8 cellular contexts compared by ENCODE assay signal in the genomic region with DNA sequence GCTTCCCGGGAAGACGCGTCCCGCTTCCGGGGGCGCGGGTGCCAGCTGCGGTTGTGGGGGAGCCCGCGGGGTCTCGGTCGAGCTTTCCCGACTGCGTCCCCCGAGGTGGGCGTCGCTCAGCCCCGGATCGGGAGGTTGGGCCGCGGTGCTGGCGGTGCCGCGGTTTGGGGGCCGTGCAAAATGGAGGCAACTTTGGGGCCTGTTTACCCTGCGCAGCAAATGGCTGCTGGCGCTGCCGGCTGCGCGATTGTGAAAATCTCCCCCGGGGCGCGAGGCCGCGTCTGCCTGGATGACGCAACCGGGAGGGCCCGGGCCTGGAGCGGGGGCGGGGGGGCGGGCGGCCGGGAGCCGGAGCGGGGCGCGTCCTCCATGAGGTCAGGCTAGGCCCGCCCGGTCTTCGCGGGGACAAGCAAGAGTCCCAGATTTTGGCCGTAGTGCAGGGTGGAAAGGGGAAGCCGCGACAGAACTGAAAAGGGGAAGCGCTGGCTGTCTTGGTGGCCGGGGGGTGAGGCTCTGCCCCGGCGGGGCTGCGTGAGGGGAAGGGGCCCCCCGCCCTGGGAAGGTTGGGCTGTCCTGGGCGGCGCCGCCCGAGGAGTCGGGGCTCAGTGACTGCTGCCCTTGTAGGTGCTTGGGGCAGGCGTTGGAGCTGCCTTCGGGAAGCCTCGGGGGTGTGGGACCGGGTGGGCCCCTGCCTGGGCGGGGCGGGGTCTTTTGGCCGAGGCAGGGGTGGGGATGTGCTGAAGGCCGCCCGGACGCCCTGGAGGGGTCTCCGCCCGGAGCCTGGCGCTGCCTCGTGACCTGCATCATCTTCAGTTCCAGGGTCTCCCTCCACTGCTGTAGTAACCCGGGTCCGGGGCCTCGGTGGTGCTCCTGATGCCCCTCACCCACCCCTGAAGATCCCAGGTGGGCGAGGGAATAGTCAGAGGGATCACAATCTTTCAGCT. TPM values are rescaled to one million over a fixed set of nuclear protein-coding genes. Genes with fewer than 3 reads are reported as not detected.
DNase-seq lines count a peak whose midpoint lies in the region; ATAC-seq and TF ChIP-seq lines count a peak whose summit lies in the region.

No MANE protein-coding gene starts in this region.

- CTCF ChIA-PET in Calu3 (lab: Charles Lee) = interaction anchor here (0.6 kb wide), 2 partner anchors 115 to 330 kb away, joined by 5 to 7 read pairs; no protein-coding TSS in a partner anchor
- CTCF ChIA-PET in MCF 10A (lab: Yijun Ruan, JAX) = interaction anchor here (2.5 kb wide), 1 partner anchor 32 kb away, joined by 20 read pairs; no protein-coding TSS in a partner anchor

- H3K4me3 Mint-ChIP-seq in Calu3 (ENCODE audit: low read depth, unreplicated experiment) (peak overlapping the region; percentile 95), MCF 10A (ENCODE audit: unreplicated experiment) (peak overlapping the region; percentile 91)

- peak in 1 of 4 donors; percentile 22 for TF ChIP-seq EP300 in sigmoid colon (IDR thresholded peaks at IDR 0.05)

- peaks cover 82% of the 10 kb centered on the region for H3K36me3 Mint-ChIP-seq in Calu3 (ENCODE audit: insufficient read depth, unreplicated experiment)
- peaks cover 53% of the 10 kb centered on the region for H3K36me3 Mint-ChIP-seq in MCF 10A (ENCODE audit: insufficient read depth, unreplicated experiment)

- H3K4me1 Mint-ChIP-seq in Calu3 (ENCODE audit: low read depth, unreplicated experiment) (peaks cover 25% of the 10 kb centered on the region), MCF 10A (ENCODE audit: insufficient read depth, unreplicated experiment) (peaks cover 26% of the 10 kb centered on the region)

- peak; percentile 60 for DNase-seq in Calu3
- peak; percentile 88 to 91 for DNase-seq in Kasumi-1 (lab: John Stamatoyannopoulos, UW)
- DNase-seq in MCF 10A (ENCODE audit: unreplicated experiment) = peak; percentile 84
- DNase-seq in sigmoid colon = peak; percentile 95

- H3K27ac ChIP-seq in sigmoid colon = peak overlapping the region; percentile 98 to 99 (median 98)

- H3K9me3 Mint-ChIP-seq in Calu3 (ENCODE audit: low read depth, unreplicated experiment) (no peaks in the 10 kb centered on the region), MCF 10A (ENCODE audit: unreplicated experiment) (no peaks in the 10 kb centered on the region)

- H3K4me1 ChIP-seq in sigmoid colon = peaks cover 0 to 65% (median 62%) of the 10 kb centered on the region in 4 donors

- ATAC-seq in GM18870 (IDR thresholded peaks at IDR 0.05; ENCODE audit: unreplicated experiment) (no peak), GM18502 (IDR thresholded peaks at IDR 0.05; ENCODE audit: poor library complexity, unreplicated experiment) (no peak)

- H3K27me3 Mint-ChIP-seq in Calu3 (ENCODE audit: unreplicated experiment) = no peaks in the 10 kb centered on the region
- no peaks in the 10 kb centered on the region for H3K27me3 Mint-ChIP-seq in MCF 10A (ENCODE audit: insufficient read depth, unreplicated experiment)

- H3K36me3 ChIP-seq in sigmoid colon = peaks cover 0 to 23% (median 13%) of the 10 kb centered on the region in 4 donors

- H3K27ac Mint-ChIP-seq in Calu3 (ENCODE audit: unreplicated experiment) = peak overlapping the region; percentile 70
- peak overlapping the region; percentile 88 for H3K27ac Mint-ChIP-seq in MCF 10A (ENCODE audit: low read depth, unreplicated experiment)

- peak; percentile 52 to 79 for TF ChIP-seq POLR2A in sigmoid colon (IDR thresholded peaks at IDR 0.05)

- peak overlapping the region; percentile 97 for H3K4me3 ChIP-seq in WI38 (ENCODE audit: low read depth, low read length)
- H3K4me3 ChIP-seq in iPS-18c (ENCODE audit: insufficient read depth, low read depth, low read length) = peak overlapping the region; percentile 98
- peak overlapping the region; percentile 68 to 97 (median 92) for H3K4me3 ChIP-seq in sigmoid colon

- no peaks in the 10 kb centered on the region for H3K9me3 ChIP-seq in iPS-18c (ENCODE audit: control insufficient read depth, insufficient read depth, low read length)
- H3K9me3 ChIP-seq in sigmoid colon = no peaks in the 10 kb centered on the region

- H3K27me3 ChIP-seq in sigmoid colon = no peaks in the 10 kb centered on the region

- WGBS in sigmoid colon, 2 donors = 1% methylated on average over 83 of the region's 83 CpGs

- intact Hi-C loops in Calu3 (cut with micrococcal nuclease; ENCODE audit: unreplicated experiment) (loop anchor here (5.0 kb wide), 2 partner anchors 34 to 114 kb away; partner anchors contain the start of genes PLEKHJ1 and SF3A2), MCF 10A (cut with micrococcal nuclease) (loop anchor here (10.0 kb wide), 1 partner anchor 344 kb away; no protein-coding TSS in a partner anchor), sigmoid colon (cut with DNase I) (loop anchor here (2.0 to 5.0 kb wide), 2 partner anchors 24 to 56 kb away; partner anchors contain the start of genes LSM7 and SPPL2B)

- no peak for TF ChIP-seq CTCF in Calu3 (IDR thresholded peaks at IDR 0.05; ENCODE audit: unreplicated experiment)
- TF ChIP-seq CTCF in WI38 (IDR thresholded peaks at IDR 0.05; ENCODE audit: low read depth, low read length) = no peak
- no peak for TF ChIP-seq CTCF in MCF 10A (IDR thresholded peaks at IDR 0.05; ENCODE audit: unreplicated experiment)
- TF ChIP-seq CTCF in sigmoid colon (IDR thresholded peaks at IDR 0.05) = no peak

- BruUV-seq in Calu3 (replicated peaks; lab: Mats Ljungman, UMichigan) (no TSS peak), MCF 10A (replicated peaks; lab: Mats Ljungman, UMichigan) (no TSS peak)

- POLR2A ChIA-PET in MCF 10A (lab: Yijun Ruan, JAX) = interaction anchor here (0.6 to 5.3 kb wide), 20 partner anchors 10 to 422 kb away, joined by 3 to 79 read pairs (median 3); partner anchors contain the start of genes ABHD17A, AP3D1, DOT1L and LSM7

RNA-seq across cellular contexts. Expression of gene PEAK3, which starts 11.1 kb away (rescaled TPM):
- total RNA-seq in Calu3 (2022) (not detected in 2 replicates), MCF 10A (2022) (not detected in 2 replicates), sigmoid colon (under 1 TPM; 0.41 to 0.82 (median 0.63) TPM)
- polyA plus RNA-seq in sigmoid colon = under 1 TPM; under 0.01 to 0.74 (median 0.46) TPM

RNA-seq across cellular contexts. Expression of gene JSRP1, which starts 14.6 kb away (rescaled TPM):
- total RNA-seq in Calu3 (2022) = 0.73 TPM in 1 of 2 replicates, not detected in the other
- 0.37 and 0.49 TPM in 2 replicates for total RNA-seq in MCF 10A (2022)
- under 1 TPM in 1 of 4 donors, not detected in 3; 0.36 TPM for total RNA-seq in sigmoid colon
- 1 to 10 TPM in 2 of 3 donors, not detected in 1; 1.0 to 1.6 TPM for polyA plus RNA-seq in sigmoid colon

RNA-seq across cellular contexts. Expression of gene AMH, which starts 21.7 kb away (rescaled TPM):
- 3.7 and 5.0 TPM in 2 replicates for total RNA-seq in Calu3 (2022)
- total RNA-seq in MCF 10A (2022) = 11.9 and 21.2 TPM in 2 replicates
- total RNA-seq in sigmoid colon = 1 to 10 TPM in 2 of 4 donors, under 1 TPM in 1, not detected in 1; 0.99 to 1.9 (median 1.8) TPM
- 1 to 10 TPM in 1 of 3 donors, under 1 TPM in 1, not detected in 1; 0.69 to 3.3 TPM for polyA plus RNA-seq in sigmoid colon

RNA-seq across cellular contexts. Expression of gene SF3A2, which starts 34.2 kb away (rescaled TPM):
- total RNA-seq in Calu3 (2022) (83.0 and 83.6 TPM in 2 replicates), MCF 10A (2022) (101 and 119 TPM in 2 replicates), sigmoid colon (10 to 100 TPM; 17.5 to 59.8 (median 24.4) TPM)
- 10 to 100 TPM; 16.9 to 61.3 (median 26.4) TPM for polyA plus RNA-seq in sigmoid colon

RNA-seq across cellular contexts. Expression of gene PLEKHJ1, which starts 34.7 kb away (rescaled TPM):
- total RNA-seq in Calu3 (2022) (38.7 and 43.5 TPM in 2 replicates), MCF 10A (2022) (44.3 and 54.1 TPM in 2 replicates), sigmoid colon (10 to 100 TPM; 40.7 to 57.3 (median 42.8) TPM)
- polyA plus RNA-seq in sigmoid colon = 100 to 1,000 TPM; 228 to 255 (median 247) TPM
